In genomic region chr7:31052841-31053601, GRCh38 we compare ENCODE assay signal across 11 cellular contexts.
A peak's percentile ranks its signal among the peaks of the same experiment; 100 is the strongest.
DNase-seq lines count a peak whose midpoint lies in the region; ATAC-seq, FAIRE-seq and TF ChIP-seq lines count a peak whose summit lies in the region.
"Had no signal": no experiment of that assay in that cellular context is flagged by ENCODE, and none has a peak within 500 bp of the region (broad histone marks: within the 10 kb centered on the region; RNA-seq: fewer than 3 reads in every experiment).

No MANE protein-coding gene starts in this region.

- H3K36me3 ChIP-seq in adipocyte (ENCODE audit: control insufficient read depth, insufficient read depth, low read length, severe bottlenecking) (no peaks in the 10 kb centered on the region), rectal smooth muscle tissue (ENCODE audit: control insufficient read depth, insufficient read depth, low read length) (no peaks in the 10 kb centered on the region)

- H3K4me1 ChIP-seq in adipocyte (ENCODE audit: control insufficient read depth, insufficient read depth, low read length) (no peaks in the 10 kb centered on the region), rectal smooth muscle tissue (ENCODE audit: control insufficient read depth, insufficient read depth, low read length) (no peaks in the 10 kb centered on the region)

- ATAC-seq in HG03439 (IDR thresholded peaks at IDR 0.05; ENCODE audit: unreplicated experiment): no peak

- no peak for TF ChIP-seq CTCF in D721Med (IDR thresholded peaks at IDR 0.05; ENCODE audit: insufficient read depth, missing control alignments)

- H3K27ac ChIP-seq in rectal smooth muscle tissue (ENCODE audit: low read depth, low read length) (no peak overlapping the region), caudate nucleus (ENCODE audit: low read depth, low read length) (no peak overlapping the region)

- H3K9ac ChIP-seq in adipocyte (ENCODE audit: low read length) (no peak overlapping the region), rectal smooth muscle tissue (ENCODE audit: low read length) (no peak overlapping the region)

- peaks cover 32% of the 10 kb centered on the region for H3K27me3 ChIP-seq in adipocyte (replicated peaks; ENCODE audit: control insufficient read depth, insufficient read depth, low read length)
- peaks cover 3% of the 10 kb centered on the region for H3K27me3 ChIP-seq in rectal smooth muscle tissue (ENCODE audit: control insufficient read depth, insufficient read depth, low read length)

- FAIRE-seq in D721Med (lab: Jason Lieb, UNC): no peak
- FAIRE-seq: G401.6 had no signal

- DNase-seq in D721Med (ENCODE audit: insufficient read length, low spot score) (peak; percentile 52), adipocyte (ENCODE audit: low read depth) (no peak), NCI-H446 (lab: John Stamatoyannopoulos, UW) (no peak), caudate nucleus (lab: John Stamatoyannopoulos, UW) (no peak), NCI-H2196 (lab: John Stamatoyannopoulos, UW; ENCODE audit: unreplicated experiment) (no peak)
- DNase-seq: effector memory CD4-positive, alpha-beta T cell; SHP77 had no signal

- H3K4me3 ChIP-seq in adipocyte (ENCODE audit: low read length): peak overlapping the region; percentile 56
- peak overlapping the region; percentile 66 for H3K4me3 ChIP-seq in iPS-18c (ENCODE audit: insufficient read depth, low read depth, low read length)
- H3K4me3 ChIP-seq in rectal smooth muscle tissue (ENCODE audit: low read length): peak overlapping the region; percentile 36

- H3K9me3 ChIP-seq in adipocyte (ENCODE audit: control insufficient read depth, low read length): no peaks in the 10 kb centered on the region
- H3K9me3 ChIP-seq in iPS-18c (ENCODE audit: control insufficient read depth, insufficient read depth, low read length): no peaks in the 10 kb centered on the region
